Comparison of ENCODE assay signal across 10 cellular contexts in the genomic region with DNA sequence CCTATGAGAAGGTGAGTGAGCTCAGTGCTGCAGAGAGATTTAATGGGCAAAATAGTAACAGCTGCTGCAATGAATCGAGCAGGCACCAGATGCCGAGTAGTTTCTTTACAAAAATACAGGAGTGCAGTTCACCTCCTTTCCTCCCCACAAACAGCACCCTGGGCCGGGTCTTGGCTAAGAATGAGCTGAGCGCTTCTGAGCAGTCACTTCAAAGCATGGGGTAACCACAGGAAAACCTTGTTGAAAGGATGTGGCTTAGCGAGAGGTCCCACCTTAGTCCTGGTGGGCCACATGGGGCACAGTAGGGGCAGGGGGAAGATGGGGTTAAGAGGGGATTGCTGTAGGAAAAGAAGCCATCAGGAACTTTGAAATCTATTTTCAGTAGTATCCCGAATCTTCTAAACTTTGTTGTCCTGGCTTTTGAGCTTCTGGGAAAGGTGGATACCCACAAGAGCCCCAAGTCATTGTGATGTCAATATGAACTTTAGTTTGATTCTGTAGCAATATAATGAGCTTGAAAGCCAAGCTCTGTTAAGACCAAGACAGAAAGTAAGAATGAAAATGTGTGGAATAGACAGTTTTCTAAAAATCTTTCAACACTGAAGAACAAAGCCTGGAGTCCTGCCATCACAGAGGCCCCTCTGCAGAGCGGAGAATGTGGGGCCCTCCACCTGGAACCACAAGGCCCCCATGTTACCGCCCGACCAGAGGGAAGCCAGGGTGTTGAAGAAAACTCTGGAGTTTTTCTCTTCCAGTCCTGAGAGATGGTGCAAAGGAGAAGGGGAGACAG.
DNase-seq lines count a peak whose midpoint lies in the region; ATAC-seq lines count a peak whose summit lies in the region.
"Had no signal": no experiment of that assay in that cellular context is flagged by ENCODE, and none has a peak within 500 bp of the region (broad histone marks: within the 10 kb centered on the region; RNA-seq: fewer than 3 reads in every experiment).

No MANE protein-coding gene starts in this region.

- no peaks in the 10 kb centered on the region for H3K36me3 Mint-ChIP-seq in activated naive CD8-positive, alpha-beta T cell treated with anti-CD3 and anti-CD28 coated beads, Interleukin-2, amount 50 U/mL, for 24 hours (ENCODE audit: low read depth)

- peak; percentile 45 for DNase-seq in NCI-H1694 treated with DMSO at 0.1 percent for 48 hours (lab: John Stamatoyannopoulos, UW)
- peak; percentile 76 for DNase-seq in activated CD8-positive, alpha-beta memory T cell treated with anti-CD3 and anti-CD28 coated beads for 24 hours
- peak; percentile 59 for DNase-seq in activated naive CD8-positive, alpha-beta T cell treated with anti-CD3 and anti-CD28 coated beads, Interleukin-2, amount 50 U/mL, for 24 hours
- peak; percentile 33 to 41 for DNase-seq in stimulated activated CD8-positive, alpha-beta memory T cell treated with anti-CD3 and anti-CD28 coated beads, Interleukin-2, amount 100 ng/mL, for 48 hours (ENCODE audit: low read depth in 2 of 2)
- DNase-seq in COLO829 (ENCODE audit: low spot score) = no peak
- DNase-seq in NCI-H146 (lab: John Stamatoyannopoulos, UW) = no peak
- no peak for DNase-seq in NOMO-1 (lab: John Stamatoyannopoulos, UW; ENCODE audit: unreplicated experiment in 2 of 2)
- DNase-seq: HFFc6, NCI-H1436 had no signal

- peak overlapping the region; percentile 56 for H3K27ac Mint-ChIP-seq in activated naive CD8-positive, alpha-beta T cell treated with anti-CD3 and anti-CD28 coated beads, Interleukin-2, amount 50 U/mL, for 24 hours
- H3K27ac Mint-ChIP-seq: HFFc6 had no signal

- peaks cover 40% of the 10 kb centered on the region for H3K4me1 Mint-ChIP-seq in activated naive CD8-positive, alpha-beta T cell treated with anti-CD3 and anti-CD28 coated beads, Interleukin-2, amount 50 U/mL, for 24 hours

- peak overlapping the region; percentile 62 for H3K4me3 Mint-ChIP-seq in activated naive CD8-positive, alpha-beta T cell treated with anti-CD3 and anti-CD28 coated beads, Interleukin-2, amount 50 U/mL, for 24 hours
- H3K4me3 Mint-ChIP-seq: HFFc6 had no signal

- no peaks in the 10 kb centered on the region for H3K9me3 Mint-ChIP-seq in activated naive CD8-positive, alpha-beta T cell treated with anti-CD3 and anti-CD28 coated beads, Interleukin-2, amount 50 U/mL, for 24 hours
- H3K9me3 Mint-ChIP-seq: HFFc6 had no signal

- peak; percentile 96 for ATAC-seq in activated naive CD8-positive, alpha-beta T cell treated with anti-CD3 and anti-CD28 coated beads, Interleukin-2, amount 50 U/mL, for 24 hours
- no peak for ATAC-seq in HG02678 (IDR thresholded peaks at IDR 0.05; ENCODE audit: unreplicated experiment)

- peaks cover 20% of the 10 kb centered on the region for H3K27me3 Mint-ChIP-seq in activated naive CD8-positive, alpha-beta T cell treated with anti-CD3 and anti-CD28 coated beads, Interleukin-2, amount 50 U/mL, for 24 hours

Comparison
In these comparisons a context has a peak if more than half of its experiments do, and no peak if none do; other contexts are left out.
1. DNase-seq: peak in NCI-H1694 treated with DMSO at 0.1 percent for 48 hours (single experiment), activated CD8-positive, alpha-beta memory T cell treated with anti-CD3 and anti-CD28 coated beads for 24 hours (single experiment), activated naive CD8-positive, alpha-beta T cell treated with anti-CD3 and anti-CD28 coated beads, Interleukin-2, amount 50 U/mL, for 24 hours (single experiment) and stimulated activated CD8-positive, alpha-beta memory T cell treated with anti-CD3 and anti-CD28 coated beads, Interleukin-2, amount 100 ng/mL, for 48 hours (2 of 2); none in COLO829 (single experiment), NCI-H146 (single experiment) and NOMO-1 (0 of 2).